13 cellular contexts compared by ENCODE assay signal in the genomic region with DNA sequence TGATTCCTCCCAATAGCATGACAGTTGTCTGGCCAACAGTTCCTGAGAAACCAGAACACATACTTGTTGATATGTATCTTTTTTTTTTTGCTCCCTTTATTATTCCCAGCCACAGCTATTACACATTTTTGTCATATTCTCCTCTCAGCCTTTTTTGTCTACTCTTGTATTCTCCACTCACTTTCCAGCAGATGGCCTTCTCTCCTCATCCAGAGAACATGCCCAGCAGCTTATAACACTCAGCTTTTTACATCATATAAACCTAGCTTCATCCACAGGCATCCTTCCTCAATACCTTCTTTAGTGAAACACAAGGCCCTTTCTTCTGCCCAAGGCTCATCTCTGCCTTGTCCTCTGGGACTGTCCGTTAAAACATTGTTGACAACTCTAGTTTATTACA.
DNase-seq lines count a peak whose midpoint lies in the region; ATAC-seq, FAIRE-seq and TF ChIP-seq lines count a peak whose summit lies in the region.
"Had no signal": no experiment of that assay in that cellular context is flagged by ENCODE, and none has a peak within 500 bp of the region (broad histone marks: within the 10 kb centered on the region; RNA-seq: fewer than 3 reads in every experiment).

No MANE protein-coding gene starts in this region.

- WGBS in K562 (ENCODE audit: insufficient coverage, low coverage, missing lambda C conversion rate) = 7% methylated on average over 1 of the region's 1 CpG

- no peaks in the 10 kb centered on the region for H3K79me2 ChIP-seq in K562 (ENCODE audit: control insufficient read depth, insufficient read depth, low read length)
- H3K79me2 ChIP-seq in osteoblast (ENCODE audit: insufficient read depth, low read length) = no peaks in the 10 kb centered on the region

- H3K4me1 ChIP-seq in K562 (replicated peaks in 1 of 2; ENCODE audit: control insufficient read depth in 2 of 2, insufficient read depth in 2 of 2, low read length in 2 of 2) = no peaks in the 10 kb centered on the region; a peak in 1 of 5 replicates
- no peaks in the 10 kb centered on the region for H3K4me1 ChIP-seq in osteoblast (ENCODE audit: insufficient read depth, low read length)

- no peak for TF ChIP-seq POLR2A in K562 (conservative IDR thresholded peaks at IDR 0.05)

- H3K9me3 ChIP-seq in K562 (replicated peaks; ENCODE audit: control insufficient read depth, insufficient read depth, low read depth, low read length) (no peaks in the 10 kb centered on the region), osteoblast (ENCODE audit: low read depth, low read length) (no peaks in the 10 kb centered on the region)
- H3K9me3 ChIP-seq: thoracic aorta had no signal

- CTCF ChIA-PET in K562 (lab: Yijun Ruan, JAX; ENCODE audit: low intra/inter-chr PET ratio) = interaction anchor here (0.8 kb wide), 1 partner anchor 9 kb away, joined by 3 read pairs; no protein-coding TSS in a partner anchor

- BruUV-seq in K562 (replicated peaks; lab: Mats Ljungman, UMichigan) = no TSS peak

- FAIRE-seq in K562 (lab: Jason Lieb, UNC) = no peak
- FAIRE-seq: HTR-8/SVneo had no signal

- POLR2A ChIA-PET in K562 (lab: Yijun Ruan, JAX) = interaction anchor here (1.0 kb wide), 1 partner anchor 11 kb away, joined by 3 read pairs; no protein-coding TSS in a partner anchor

- no peak overlapping the region for H3K9ac ChIP-seq in K562 (ENCODE audit: insufficient read depth in 1 of 2, low read depth in 2 of 2, low read length in 2 of 2)

- H4K20me1 ChIP-seq in K562 (replicated peaks; ENCODE audit: control insufficient read depth, insufficient read depth, low read length) (no peaks in the 10 kb centered on the region), osteoblast (ENCODE audit: insufficient read depth, low read length) (no peaks in the 10 kb centered on the region)

- no peak overlapping the region for H3K4me2 ChIP-seq in K562 (ENCODE audit: insufficient read depth, low read length)
- H3K4me2 ChIP-seq in osteoblast (ENCODE audit: insufficient read depth, low read length) = no peak overlapping the region

- TF ChIP-seq EP300 in K562 (IDR thresholded peaks at IDR 0.05; ENCODE audit: low read length) = no peak

- in situ Hi-C loops in K562 (cut with MboI) = no loop called here

- TF ChIP-seq CTCF in K562 (IDR thresholded peaks at IDR 0.05 in 2 of 3, conservative IDR thresholded peaks at IDR 0.05 in 1 of 3; ENCODE audit: insufficient read depth in 2 of 3, low read depth in 1 of 3, low read length in 3 of 3) (peak in 2 of 3 experiments; percentile 32 to 51; a peak in 3 of 6 replicates), osteoblast (IDR thresholded peaks at IDR 0.05; ENCODE audit: extremely low read depth, low read depth, low read length) (peak; percentile 34)

- H2AFZ ChIP-seq in K562 (ENCODE audit: low read depth, low read length) = no peak overlapping the region
- no peak overlapping the region for H2AFZ ChIP-seq in osteoblast (ENCODE audit: low read length)

- H3K4me3 ChIP-seq in K562 (no peak overlapping the region), osteoblast (ENCODE audit: insufficient read depth, low read length) (no peak overlapping the region)
- H3K4me3 ChIP-seq: thoracic aorta had no signal

- peak; percentile 35 for DNase-seq in NCI-H2171 treated with DMSO at 0.1 percent for 48 hours (lab: John Stamatoyannopoulos, UW)
- no peak for DNase-seq in NCI-H2171 (lab: John Stamatoyannopoulos, UW)
- DNase-seq in NCI-H1694 (lab: John Stamatoyannopoulos, UW) = peak; percentile 54
- DNase-seq in K562 (ENCODE audit: extremely low read depth in 1 of 4, low spot score in 3 of 4) = peak in 1 of 4 experiments; percentile 33
- no peak for DNase-seq in osteoblast (ENCODE audit: insufficient read length, low spot score, missing footprints)
- DNase-seq in activated CD8-positive, alpha-beta memory T cell treated with anti-CD3 and anti-CD28 coated beads, Interleukin-2, amount 50 U/mL, for 4 hours = no peak
- DNase-seq in SHP77 (lab: John Stamatoyannopoulos, UW) = no peak
- DNase-seq: activated naive CD8-positive, alpha-beta T cell treated with anti-CD3 and anti-CD28 coated beads, Interleukin-2, amount 10 ng/mL, durations not matched to agents 7 days and 5 days; NCI-H2227 treated with DMSO at 0.1 percent for 48 hours; T-helper 17 cell had no signal

- TF ChIP-seq RAD21 in K562 (CRISPR knock-in tag; conservative IDR thresholded peaks at IDR 0.05 in 1 of 2, IDR thresholded peaks at IDR 0.05 in 1 of 2) = peak; percentile 15 to 65; a peak in 3 of 4 replicates

- H3K9me1 ChIP-seq in K562 (ENCODE audit: control insufficient read depth, insufficient read depth, low read length) = no peaks in the 10 kb centered on the region

- no peaks in the 10 kb centered on the region for H3K36me3 ChIP-seq in K562 (ENCODE audit: control insufficient read depth, insufficient read depth, low read length)
- no peaks in the 10 kb centered on the region for H3K36me3 ChIP-seq in osteoblast (ENCODE audit: insufficient read depth, low read length)
- H3K36me3 ChIP-seq: thoracic aorta had no signal

- ATAC-seq in K562 = peak; percentile 83
- no peak for ATAC-seq in GM19023 (IDR thresholded peaks at IDR 0.05; ENCODE audit: unreplicated experiment)
- ATAC-seq: T-helper 17 cell had no signal

- H3K27me3 ChIP-seq in K562 (ENCODE audit: control insufficient read depth in 2 of 2, insufficient read depth in 2 of 2, low read length in 2 of 2) (no peaks in the 10 kb centered on the region), osteoblast (ENCODE audit: insufficient read depth, low read length) (peaks cover 3% of the 10 kb centered on the region)

- intact Hi-C loops in K562 (cut with micrococcal nuclease) = loop anchor here (2.0 to 10.0 kb wide), 2 partner anchors 51 to 531 kb away; no protein-coding TSS in a partner anchor

- H3K27ac ChIP-seq in K562 (ENCODE audit: extremely low read depth, low read depth, low read length) = no peak overlapping the region
- H3K27ac ChIP-seq in osteoblast (ENCODE audit: low read depth, low read length) = no peak overlapping the region
- H3K27ac ChIP-seq: thoracic aorta had no signal

TF ChIP-seq in K562, 482 proteins besides CTCF, POLR2A, EP300 and RAD21 (continues in another document):
- no peak for TF ChIP-seq RUNX1 (IDR thresholded peaks at IDR 0.05; ENCODE audit: low read depth)
- TF ChIP-seq CLOCK (CRISPR knock-in tag; IDR thresholded peaks at IDR 0.05; ENCODE audit: borderline replicate concordance) = no peak
- TF ChIP-seq, protein P1, sequence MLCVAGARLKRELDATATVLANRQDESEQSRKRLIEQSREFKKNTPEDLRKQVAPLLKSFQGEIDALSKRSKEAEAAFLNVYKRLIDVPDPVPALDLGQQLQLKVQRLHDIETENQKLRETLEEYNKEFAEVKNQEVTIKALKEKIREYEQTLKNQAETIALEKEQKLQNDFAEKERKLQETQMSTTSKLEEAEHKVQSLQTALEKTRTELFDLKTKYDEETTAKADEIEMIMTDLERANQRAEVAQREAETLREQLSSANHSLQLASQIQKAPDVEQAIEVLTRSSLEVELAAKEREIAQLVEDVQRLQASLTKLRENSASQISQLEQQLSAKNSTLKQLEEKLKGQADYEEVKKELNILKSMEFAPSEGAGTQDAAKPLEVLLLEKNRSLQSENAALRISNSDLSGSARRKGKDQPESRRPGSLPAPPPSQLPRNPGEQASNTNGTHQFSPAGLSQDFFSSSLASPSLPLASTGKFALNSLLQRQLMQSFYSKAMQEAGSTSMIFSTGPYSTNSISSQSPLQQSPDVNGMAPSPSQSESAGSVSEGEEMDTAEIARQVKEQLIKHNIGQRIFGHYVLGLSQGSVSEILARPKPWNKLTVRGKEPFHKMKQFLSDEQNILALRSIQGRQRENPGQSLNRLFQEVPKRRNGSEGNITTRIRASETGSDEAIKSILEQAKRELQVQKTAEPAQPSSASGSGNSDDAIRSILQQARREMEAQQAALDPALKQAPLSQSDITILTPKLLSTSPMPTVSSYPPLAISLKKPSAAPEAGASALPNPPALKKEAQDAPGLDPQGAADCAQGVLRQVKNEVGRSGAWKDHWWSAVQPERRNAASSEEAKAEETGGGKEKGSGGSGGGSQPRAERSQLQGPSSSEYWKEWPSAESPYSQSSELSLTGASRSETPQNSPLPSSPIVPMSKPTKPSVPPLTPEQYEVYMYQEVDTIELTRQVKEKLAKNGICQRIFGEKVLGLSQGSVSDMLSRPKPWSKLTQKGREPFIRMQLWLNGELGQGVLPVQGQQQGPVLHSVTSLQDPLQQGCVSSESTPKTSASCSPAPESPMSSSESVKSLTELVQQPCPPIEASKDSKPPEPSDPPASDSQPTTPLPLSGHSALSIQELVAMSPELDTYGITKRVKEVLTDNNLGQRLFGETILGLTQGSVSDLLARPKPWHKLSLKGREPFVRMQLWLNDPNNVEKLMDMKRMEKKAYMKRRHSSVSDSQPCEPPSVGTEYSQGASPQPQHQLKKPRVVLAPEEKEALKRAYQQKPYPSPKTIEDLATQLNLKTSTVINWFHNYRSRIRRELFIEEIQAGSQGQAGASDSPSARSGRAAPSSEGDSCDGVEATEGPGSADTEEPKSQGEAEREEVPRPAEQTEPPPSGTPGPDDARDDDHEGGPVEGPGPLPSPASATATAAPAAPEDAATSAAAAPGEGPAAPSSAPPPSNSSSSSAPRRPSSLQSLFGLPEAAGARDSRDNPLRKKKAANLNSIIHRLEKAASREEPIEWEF (CRISPR knock-in tag; IDR thresholded peaks at IDR 0.05) = no peak

Comparison
In these comparisons a context has a peak if more than half of its experiments do, and no peak if none do; other contexts are left out.
1. DNase-seq: peak in NCI-H2171 treated with DMSO at 0.1 percent for 48 hours (single experiment) and NCI-H1694 (single experiment); none in NCI-H2171 (single experiment), osteoblast (single experiment), activated CD8-positive, alpha-beta memory T cell treated with anti-CD3 and anti-CD28 coated beads, Interleukin-2, amount 50 U/mL, for 4 hours (single experiment) and SHP77 (0 of 2).